7 cellular contexts compared by ENCODE assay signal in the genomic region with DNA sequence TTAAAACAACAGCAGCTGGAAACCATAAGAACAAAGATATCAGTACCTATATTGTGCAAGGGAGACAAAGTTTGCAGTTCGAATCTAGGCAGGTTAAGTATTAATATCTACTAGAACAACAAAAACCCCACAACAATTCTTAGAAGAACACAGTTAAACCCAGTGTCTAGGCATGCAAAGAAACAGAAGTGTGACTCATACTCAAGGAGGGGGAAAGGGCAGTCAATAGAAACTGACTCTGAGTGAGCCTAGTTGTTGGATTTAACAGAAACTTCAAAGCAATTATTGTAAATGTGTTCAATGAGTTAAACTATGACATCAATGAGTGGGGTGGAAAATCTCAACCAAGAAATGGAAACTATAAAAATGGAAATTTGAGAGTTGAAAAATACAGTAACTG. TPM values are rescaled to one million over a fixed set of nuclear protein-coding genes. Genes with fewer than 3 reads are reported as not detected.
DNase-seq lines count a peak whose midpoint lies in the region; ATAC-seq, FAIRE-seq and TF ChIP-seq lines count a peak whose summit lies in the region.
"Not testable (repeated sequence)": the region's sequence is repeated elsewhere in the genome, so short reads cannot be mapped to it uniquely, and the experiment has no call there.

No MANE protein-coding gene starts in this region.

- H3K4me1 Mint-ChIP-seq in activated CD4-positive, alpha-beta T cell treated with anti-CD3 and anti-CD28 coated beads for 36 hours, result peaks cover 10% of the 10 kb centered on the region
- peaks cover 13% of the 10 kb centered on the region for H3K4me1 Mint-ChIP-seq in activated T-cell treated with anti-CD3 and anti-CD28 coated beads, Interleukin-2, amount 50 U/mL, for 24 hours (ENCODE audit: low read depth)
- H3K4me1 Mint-ChIP-seq in activated naive CD4-positive, alpha-beta T cell treated with anti-CD3 and anti-CD28 coated beads for 36 hours (ENCODE audit: low read depth), result peaks cover 11% of the 10 kb centered on the region
- H3K4me1 Mint-ChIP-seq in stimulated activated naive CD8-positive, alpha-beta T cell treated with anti-CD3 and anti-CD28 coated beads, Interleukin-15, amount 100 ng/mL, for 72 hours, result peaks cover 14% of the 10 kb centered on the region

- not testable (repeated sequence) for H3K9me3 Mint-ChIP-seq in activated CD4-positive, alpha-beta T cell treated with anti-CD3 and anti-CD28 coated beads for 36 hours (ENCODE audit: low read depth); activated T-cell treated with anti-CD3 and anti-CD28 coated beads, Interleukin-2, amount 50 U/mL, for 24 hours
- H3K9me3 Mint-ChIP-seq in activated naive CD4-positive, alpha-beta T cell treated with anti-CD3 and anti-CD28 coated beads for 36 hours, result peaks cover 20% of the 10 kb centered on the region
- peaks cover 8 to 11% of the 10 kb centered on the region in 2 donors for H3K9me3 Mint-ChIP-seq in stimulated activated naive CD8-positive, alpha-beta T cell treated with anti-CD3 and anti-CD28 coated beads, Interleukin-15, amount 100 ng/mL, for 72 hours

- in situ Hi-C loops in GM12878 (cut with MboI), result not testable (repeated sequence)

- not testable (repeated sequence) for H3K79me2 ChIP-seq in GM12878 (ENCODE audit: control insufficient read depth, insufficient read depth, low read length)

- intact Hi-C loops in activated CD4-positive, alpha-beta T cell treated with anti-CD3 and anti-CD28 coated beads for 36 hours (cut with DNase I, micrococcal nuclease); activated naive CD4-positive, alpha-beta T cell treated with anti-CD3 and anti-CD28 coated beads for 36 hours (cut with micrococcal nuclease); GM12878 (cut with micrococcal nuclease; ENCODE audit: unreplicated experiment); pancreas (cut with DNase I): not testable (repeated sequence)

- not testable (repeated sequence) for H3K27me3 ChIP-seq in GM12878 (replicated peaks in 1 of 2; ENCODE audit: control insufficient read depth in 2 of 2, insufficient read depth in 2 of 2, low read length in 1 of 2); pancreas

- ATAC-seq in activated CD4-positive, alpha-beta T cell treated with anti-CD3 and anti-CD28 coated beads for 36 hours, result peak; percentile 99
- not testable (repeated sequence) for ATAC-seq in GM12878, pancreas
- peak; percentile 99 for ATAC-seq in stimulated activated naive CD8-positive, alpha-beta T cell treated with anti-CD3 and anti-CD28 coated beads, Interleukin-15, amount 100 ng/mL, for 72 hours

- DNase-seq in GM18507 (ENCODE audit: extremely low spot score, insufficient read length, low read depth); activated CD4-positive, alpha-beta T cell treated with anti-CD3 and anti-CD28 coated beads for 36 hours; activated T-cell treated with anti-CD3 and anti-CD28 coated beads, Interleukin-2, amount 50 U/mL, for 24 hours; activated naive CD4-positive, alpha-beta T cell treated with anti-CD3 and anti-CD28 coated beads for 36 hours; GM12878 (ENCODE audit: low read depth, low spot score); pancreas; stimulated activated naive CD8-positive, alpha-beta T cell treated with anti-CD3 and anti-CD28 coated beads, Interleukin-15, amount 100 ng/mL, for 72 hours: not testable (repeated sequence)

- TF ChIP-seq RAD21 in GM12878 (IDR thresholded peaks at IDR 0.05; ENCODE audit: insufficient read depth, low read depth, low read length), result not testable (repeated sequence)

- TF ChIP-seq EP300 in GM12878 (IDR thresholded peaks at IDR 0.05; ENCODE audit: borderline replicate concordance in 1 of 2, control insufficient read depth in 1 of 2, low read depth in 2 of 2, low read length in 2 of 2), result not testable (repeated sequence)

- FAIRE-seq in GM18507 (lab: Jason Lieb, UNC), result peak; percentile 50
- peak; percentile 7 for FAIRE-seq in GM12878 (lab: Jason Lieb, UNC)
- FAIRE-seq in pancreas (lab: Jason Lieb, UNC), result peak; percentile 74

- POLR2A ChIA-PET in activated CD4-positive, alpha-beta T cell treated with anti-CD3 and anti-CD28 coated beads for 36 hours (lab: Charles Lee); GM12878 (lab: Charles Lee): not testable (repeated sequence)

- 100% methylated on average over 1 of the region's 1 CpG for WGBS in GM12878 (ENCODE audit: insufficient coverage, insufficient replicate concordance, low lambda C conversion rate, missing lambda C conversion rate)
- WGBS in pancreas, 2 donors, result no CpG with 5 or more reads among the region's 1 CpG

- not testable (repeated sequence) for H4K20me1 ChIP-seq in GM12878 (ENCODE audit: control insufficient read depth, insufficient read depth)

- H3K4me3 ChIP-seq in GM12878, pancreas: not testable (repeated sequence)

- not testable (repeated sequence) for TF ChIP-seq POLR2A in GM12878 (IDR thresholded peaks at IDR 0.05; ENCODE audit: low read depth, low read length)

- SMC1A ChIA-PET in GM12878 (lab: Charles Lee; ENCODE audit: uncharacterized antibody, unreplicated experiment), result not testable (repeated sequence)

- H3K27ac Mint-ChIP-seq in activated CD4-positive, alpha-beta T cell treated with anti-CD3 and anti-CD28 coated beads for 36 hours, result peak overlapping the region; percentile 72
- peak overlapping the region; percentile 71 for H3K27ac Mint-ChIP-seq in activated T-cell treated with anti-CD3 and anti-CD28 coated beads, Interleukin-2, amount 50 U/mL, for 24 hours
- peak overlapping the region; percentile 89 for H3K27ac Mint-ChIP-seq in activated naive CD4-positive, alpha-beta T cell treated with anti-CD3 and anti-CD28 coated beads for 36 hours
- not testable (repeated sequence) for H3K27ac Mint-ChIP-seq in stimulated activated naive CD8-positive, alpha-beta T cell treated with anti-CD3 and anti-CD28 coated beads, Interleukin-15, amount 100 ng/mL, for 72 hours

- not testable (repeated sequence) for H3K9ac ChIP-seq in GM12878 (ENCODE audit: control insufficient read depth, insufficient read depth, low read length)

- peaks cover 27% of the 10 kb centered on the region for H3K36me3 Mint-ChIP-seq in activated CD4-positive, alpha-beta T cell treated with anti-CD3 and anti-CD28 coated beads for 36 hours (ENCODE audit: low read depth)
- peaks cover 34% of the 10 kb centered on the region for H3K36me3 Mint-ChIP-seq in activated T-cell treated with anti-CD3 and anti-CD28 coated beads, Interleukin-2, amount 50 U/mL, for 24 hours (ENCODE audit: low read depth)
- H3K36me3 Mint-ChIP-seq in activated naive CD4-positive, alpha-beta T cell treated with anti-CD3 and anti-CD28 coated beads for 36 hours (ENCODE audit: low read depth), result peaks cover 34% of the 10 kb centered on the region

- H3K36me3 ChIP-seq in GM12878 (ENCODE audit: control insufficient read depth in 2 of 2, insufficient read depth in 2 of 2, low read length in 1 of 2); pancreas: not testable (repeated sequence)

- not testable (repeated sequence) for H3K9me3 ChIP-seq in GM12878 (replicated peaks; ENCODE audit: control insufficient read depth, insufficient read depth, low read length); pancreas

- not testable (repeated sequence) for H2AFZ ChIP-seq in GM12878 (ENCODE audit: control insufficient read depth, low read depth, low read length)

- RAD21 ChIA-PET in GM12878 (lab: Charles Lee; ENCODE audit: unreplicated experiment), result not testable (repeated sequence)

- not testable (repeated sequence) for H3K4me3 Mint-ChIP-seq in activated CD4-positive, alpha-beta T cell treated with anti-CD3 and anti-CD28 coated beads for 36 hours; activated T-cell treated with anti-CD3 and anti-CD28 coated beads, Interleukin-2, amount 50 U/mL, for 24 hours; activated naive CD4-positive, alpha-beta T cell treated with anti-CD3 and anti-CD28 coated beads for 36 hours; stimulated activated naive CD8-positive, alpha-beta T cell treated with anti-CD3 and anti-CD28 coated beads, Interleukin-15, amount 100 ng/mL, for 72 hours

- not testable (repeated sequence) for H3K27me3 Mint-ChIP-seq in activated CD4-positive, alpha-beta T cell treated with anti-CD3 and anti-CD28 coated beads for 36 hours; activated T-cell treated with anti-CD3 and anti-CD28 coated beads, Interleukin-2, amount 50 U/mL, for 24 hours; activated naive CD4-positive, alpha-beta T cell treated with anti-CD3 and anti-CD28 coated beads for 36 hours (ENCODE audit: low read depth); stimulated activated naive CD8-positive, alpha-beta T cell treated with anti-CD3 and anti-CD28 coated beads, Interleukin-15, amount 100 ng/mL, for 72 hours

- BruUV-seq in GM12878 (replicated peaks; lab: Mats Ljungman, UMichigan), result not testable (repeated sequence)

- CTCF ChIA-PET in activated CD4-positive, alpha-beta T cell treated with anti-CD3 and anti-CD28 coated beads for 36 hours (lab: Charles Lee); activated naive CD4-positive, alpha-beta T cell treated with anti-CD3 and anti-CD28 coated beads for 36 hours (lab: Charles Lee); GM12878 (lab: Yijun Ruan, JAX): not testable (repeated sequence)

- H3K27ac ChIP-seq in GM12878 (ENCODE audit: control insufficient read depth, insufficient read depth); pancreas: not testable (repeated sequence)

- H3K4me1 ChIP-seq in GM12878 (ENCODE audit: control insufficient read depth, insufficient read depth, low read length); pancreas: not testable (repeated sequence)

- TF ChIP-seq CTCF in GM12878 (IDR thresholded peaks at IDR 0.05 in 2 of 3, conservative IDR thresholded peaks at IDR 0.05 in 1 of 3; ENCODE audit: control insufficient read depth in 2 of 3, extremely low read depth in 1 of 3, insufficient read depth in 1 of 3, low read depth in 3 of 3, low read length in 3 of 3); pancreas (IDR thresholded peaks at IDR 0.05): not testable (repeated sequence)

- not testable (repeated sequence) for H3K4me2 ChIP-seq in GM12878 (ENCODE audit: control insufficient read depth, insufficient read depth)

RNA-seq across cellular contexts. Expression of a gene that starts 28.2 kb away (rescaled TPM):
- total RNA-seq in activated CD4-positive, alpha-beta T cell treated with anti-CD3 and anti-CD28 coated beads for 36 hours, result 10 to 100 TPM; 24.0 to 27.6 TPM
- 10 to 100 TPM; 28.4 to 30.3 TPM for total RNA-seq in activated naive CD4-positive, alpha-beta T cell treated with anti-CD3 and anti-CD28 coated beads for 36 hours
- total RNA-seq in GM12878 (2013; cell fraction: nucleolus; rRNA removed), result 31.7 and 32.6 TPM in 2 replicates
- 11.1 TPM in 2 replicates for total RNA-seq in GM12878 (2014; rRNA removed)
- 9.9 and 11.4 TPM in 2 replicates for total RNA-seq in GM12878 (2014; rRNA removed; fragmentation: Illumina TruSeq; extraction: Trizol)
- 15.6 and 15.9 TPM in 2 replicates for total RNA-seq in GM12878 (2021)
- polyA plus RNA-seq in GM12878 (2011; ENCODE audit: low read depth), result 3.4 TPM
- polyA plus RNA-seq in GM12878 (2011; rRNA removed), result 4.1 and 6.0 TPM in 2 replicates
- polyA plus RNA-seq in GM12878 (2011; cell fraction: cytosol; rRNA removed), result 6.0 and 8.8 TPM in 2 replicates
- 14.9 and 16.0 TPM in 2 replicates for polyA plus RNA-seq in GM12878 (2011; cell fraction: nucleus; rRNA removed)
- polyA plus RNA-seq in GM12878 (2012), result 5.3 and 6.6 TPM in 2 replicates
- 16.5 and 19.2 TPM in 2 replicates for polyA plus RNA-seq in GM12878 (2014; fragmentation: Illumina TruSeq; extraction: Trizol)
- 1 to 10 TPM; 3.0 to 6.2 TPM for polyA plus RNA-seq in GM12878 (2014; fragmentation: Nextera tagmentation; extraction: Ambion mirVana)
- polyA plus RNA-seq in GM12878 (2014; rRNA removed), result 8.9 and 9.6 TPM in 2 replicates
- polyA plus RNA-seq in GM12878 (2016; fragmentation: Nextera tagmentation; extraction: Ambion mirVana), result 10 to 100 TPM; 10.9 to 13.6 TPM
- 15.0 and 17.8 TPM in 2 replicates for polyA minus RNA-seq in GM12878 (2011; rRNA and poly(A)+ RNA removed)
- 7.6 and 10.0 TPM in 2 replicates for polyA minus RNA-seq in GM12878 (2011; cell fraction: cytosol; rRNA and poly(A)+ RNA removed)
- 9.8 and 14.3 TPM in 2 replicates for polyA minus RNA-seq in GM12878 (2011; cell fraction: nucleus; rRNA and poly(A)+ RNA removed)
- total RNA-seq in pancreas, result 10 to 100 TPM in 2 of 6 donors, 1 to 10 TPM in 4; 7.3 to 15.3 (median 8.7) TPM
- 1 to 10 TPM; 5.3 to 7.0 TPM for polyA plus RNA-seq in pancreas
